In the genomic region with DNA sequence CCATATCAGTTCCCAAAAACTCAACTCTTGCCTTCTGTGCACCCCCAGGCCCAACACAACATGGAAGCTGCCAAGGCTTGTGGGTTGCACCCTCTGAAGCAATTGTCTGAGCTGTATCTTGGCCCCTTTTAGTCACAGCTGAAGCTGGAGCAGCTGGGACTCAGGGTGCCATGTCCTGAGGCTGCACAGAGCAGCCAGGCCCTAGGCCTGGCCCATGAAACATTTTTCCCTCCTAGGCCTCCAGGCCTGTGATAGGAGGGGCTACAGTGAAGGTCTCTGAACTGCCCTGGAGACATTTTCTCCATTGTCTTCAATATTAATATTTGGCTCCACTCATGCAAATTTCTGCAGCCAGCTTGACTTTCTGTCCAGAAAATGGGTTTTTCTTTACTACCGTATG, we compare ENCODE assay signal across 29 cellular contexts.
"Had no signal": no experiment of that assay in that cellular context is flagged by ENCODE, and none has a peak within 500 bp of the region (broad histone marks: within the 10 kb centered on the region; RNA-seq: fewer than 3 reads in every experiment).

No MANE protein-coding gene starts in this region.

- H3K27me3 ChIP-seq: colonic mucosa, esophagus muscularis mucosa, gastrocnemius medialis, gastroesophageal sphincter, heart left ventricle, hepatocyte had no signal

- H3K9me3 ChIP-seq: colonic mucosa, esophagus muscularis mucosa, gastrocnemius medialis had no signal

- H3K36me3 ChIP-seq: colonic mucosa, esophagus muscularis mucosa, esophagus squamous epithelium, gastrocnemius medialis, gastroesophageal sphincter, heart left ventricle, heart right ventricle had no signal

- H3K4me1 ChIP-seq: colonic mucosa, esophagus muscularis mucosa, esophagus squamous epithelium, foreskin keratinocyte, gastrocnemius medialis, gastroesophageal sphincter, heart left ventricle, heart right ventricle had no signal

- H3K4me3 Mint-ChIP-seq: dendritic cell treated with granulocyte-macrophage colony-stimulating factor and Interleukin-4, amounts not matched to agents 40 ng/mL and 50 ng/mL, for 4 days; effector memory CD8-positive, alpha-beta T cell had no signal

- H3K27ac ChIP-seq: colonic mucosa, coronary artery, dorsolateral prefrontal cortex, epithelial cell of prostate, esophagus muscularis mucosa, esophagus squamous epithelium, foreskin keratinocyte, gastrocnemius medialis, gastroesophageal sphincter, heart left ventricle, heart right ventricle, hepatocyte had no signal

- H3K4me3 ChIP-seq: colonic mucosa, coronary artery, dorsolateral prefrontal cortex, esophagus muscularis mucosa, esophagus squamous epithelium, gastrocnemius medialis, gastroesophageal sphincter, heart left ventricle, heart right ventricle, hepatocyte had no signal

- FAIRE-seq: colon, endometrium, endothelial cell of umbilical vein, frontal cortex had no signal

- ATAC-seq: effector memory CD8-positive, alpha-beta T cell; esophagus mucosa; foreskin keratinocyte; gastrocnemius medialis; gastroesophageal sphincter; heart left ventricle; heart right ventricle had no signal

- H2AFZ ChIP-seq: hepatocyte had no signal

- H3K4me2 ChIP-seq: hepatocyte had no signal

- H3K27ac Mint-ChIP-seq: dendritic cell treated with granulocyte-macrophage colony-stimulating factor and Interleukin-4, amounts not matched to agents 40 ng/mL and 50 ng/mL, for 4 days; effector memory CD8-positive, alpha-beta T cell had no signal

- H3K79me2 ChIP-seq: hepatocyte had no signal

- DNase-seq: colonic mucosa; cortex of kidney; dermis blood vessel endothelial cell; dorsolateral prefrontal cortex; effector CD4-positive, alpha-beta T cell; effector CD8-positive, alpha-beta T cell; effector memory CD4-positive, alpha-beta T cell; effector memory CD8-positive, alpha-beta T cell; erythroblast; esophagus squamous epithelium; foreskin fibroblast; foreskin keratinocyte; foreskin melanocyte; gastrocnemius medialis; glutamatergic neuron; head of caudate nucleus; heart left ventricle; heart right ventricle had no signal
